ENCODE assay signal across 8 cellular contexts in genomic region chr19:58440556-58440955, GRCh38. TPM values are rescaled to one million over a fixed set of nuclear protein-coding genes. Genes with fewer than 3 reads are reported as not detected.
A peak's percentile ranks its signal among the peaks of the same experiment; 100 is the strongest.
DNase-seq lines count a peak whose midpoint lies in the region; ATAC-seq and TF ChIP-seq lines count a peak whose summit lies in the region.

No MANE protein-coding gene starts in this region.

- DNase-seq in AG04449 (ENCODE audit: low read depth, low spot score): no peak
- DNase-seq in RWPE1 (ENCODE audit: low spot score): no peak
- no peak for DNase-seq in esophagus muscularis mucosa (ENCODE audit: extremely low spot score)
- no peak for DNase-seq in nephron progenitor cell
- DNase-seq in SIG-M5 treated with dmso at 0.1 percent for 504 hours (lab: John Stamatoyannopoulos, UW; ENCODE audit: unreplicated experiment): no peak
- no peak for DNase-seq in kidney tubule cell (ENCODE audit: low spot score)

- POLR2A ChIA-PET in AG04449 (lab: Yijun Ruan, JAX): interaction anchor here (0.8 to 1.0 kb wide), 5 partner anchors 11 to 79 kb away, joined by 3 to 5 read pairs (median 3); partner anchors contain the start of genes ZBTB45 and ZNF584
- POLR2A ChIA-PET in RWPE1 (lab: Yijun Ruan, JAX; ENCODE audit: low non-redundant PET): no interaction called here

- peaks cover 57% of the 10 kb centered on the region for H3K36me3 Mint-ChIP-seq in nephron progenitor cell (ENCODE audit: low read depth)

- no peaks in the 10 kb centered on the region for H3K27me3 ChIP-seq in esophagus muscularis mucosa

- H3K27ac Mint-ChIP-seq in nephron progenitor cell: peak overlapping the region; percentile 64

- H3K4me1 ChIP-seq in esophagus muscularis mucosa: peaks cover 16 to 24% (median 18%) of the 10 kb centered on the region in 4 donors

- no peak for TF ChIP-seq POLR2A in esophagus muscularis mucosa (IDR thresholded peaks at IDR 0.05; ENCODE audit: low read depth)

- ATAC-seq in GM19324 (IDR thresholded peaks at IDR 0.05; ENCODE audit: low FRiP score, unreplicated experiment) (no peak), GM18873 (IDR thresholded peaks at IDR 0.05; ENCODE audit: low FRiP score, unreplicated experiment) (no peak)

- H3K4me3 ChIP-seq in AG04449 (ENCODE audit: low read depth, low read length) (peak overlapping the region; percentile 92), esophagus muscularis mucosa (peak overlapping the region; percentile 72 to 81 (median 74))

- H3K27me3 Mint-ChIP-seq in nephron progenitor cell (ENCODE audit: low read depth, poor library complexity): peaks cover 52% of the 10 kb centered on the region

- WGBS in esophagus muscularis mucosa: 20% methylated on average over 20 of the region's 31 CpGs

- peaks cover 17 to 28% (median 24%) of the 10 kb centered on the region in 4 donors for H3K36me3 ChIP-seq in esophagus muscularis mucosa

- H3K27ac ChIP-seq in RWPE1 (peak overlapping the region; percentile 80), esophagus muscularis mucosa (replicated peaks in 1 of 4) (peak overlapping the region; percentile 81 to 85 (median 83))

- CTCF ChIA-PET in AG04449 (lab: Yijun Ruan, JAX): no interaction called here
- CTCF ChIA-PET in RWPE1 (lab: Yijun Ruan, JAX): no interaction called here

- TF ChIP-seq EP300 in esophagus muscularis mucosa (IDR thresholded peaks at IDR 0.05): no peak

- H3K4me3 Mint-ChIP-seq in nephron progenitor cell: peak overlapping the region; percentile 90

- H3K9me3 Mint-ChIP-seq in nephron progenitor cell: peaks cover 83% of the 10 kb centered on the region

- intact Hi-C loops in esophagus muscularis mucosa (cut with DNase I): no loop called here

- peaks cover 0 to 44% (median 42%) of the 10 kb centered on the region in 4 donors for H3K9me3 ChIP-seq in esophagus muscularis mucosa

- H3K4me1 Mint-ChIP-seq in nephron progenitor cell: peaks cover 13% of the 10 kb centered on the region

- TF ChIP-seq CTCF in AG04449 (IDR thresholded peaks at IDR 0.05; ENCODE audit: insufficient read depth, low read length, missing control alignments) (no peak), RWPE1 (conservative IDR thresholded peaks at IDR 0.05; ENCODE audit: low read depth) (no peak), esophagus muscularis mucosa (IDR thresholded peaks at IDR 0.05) (no peak), nephron progenitor cell (IDR thresholded peaks at IDR 0.05) (no peak)

RNA-seq across cellular contexts. Expression of gene ZNF132, which starts 0.6 kb away (rescaled TPM):
- total RNA-seq in esophagus muscularis mucosa: 1 to 10 TPM; 3.7 to 6.7 (median 4.5) TPM

RNA-seq across cellular contexts. Expression of gene ZNF324B, which starts 10.9 kb away (rescaled TPM):
- 1 to 10 TPM; 7.1 to 9.7 (median 8.3) TPM for total RNA-seq in esophagus muscularis mucosa

RNA-seq across cellular contexts. Expression of gene ZNF324, which starts 26.3 kb away (rescaled TPM):
- 10 to 100 TPM; 12.9 to 21.8 (median 15.6) TPM for total RNA-seq in esophagus muscularis mucosa

RNA-seq across cellular contexts. Expression of gene ZNF584, which starts 32.1 kb away (rescaled TPM):
- 10 to 100 TPM; 11.6 to 24.2 (median 18.9) TPM for total RNA-seq in esophagus muscularis mucosa

RNA-seq across cellular contexts. Expression of gene ZNF446, which starts 35.6 kb away (rescaled TPM):
- 10 to 100 TPM; 13.7 to 20.4 (median 17.0) TPM for total RNA-seq in esophagus muscularis mucosa
